ENCODE assay signal across 1 cellular context in genomic region chr20:45924391-45925261, GRCh38.
TF ChIP-seq lines count a peak whose summit lies in the region.

No MANE protein-coding gene starts in this region.

TF ChIP-seq in K562, 482 proteins besides CTCF, POLR2A, EP300 and RAD21 (continues in another document):
- no peak for TF ChIP-seq ZNF23 (CRISPR knock-in tag; IDR thresholded peaks at IDR 0.05)
- no peak for TF ChIP-seq ZFX (CRISPR knock-in tag; IDR thresholded peaks at IDR 0.05)
- TF ChIP-seq GABPB2 (CRISPR knock-in tag; conservative IDR thresholded peaks at IDR 0.05) = no peak
- no peak for TF ChIP-seq ZC3H4 (CRISPR knock-in tag; IDR thresholded peaks at IDR 0.05; ENCODE audit: borderline replicate concordance)
- TF ChIP-seq CCAR2 (IDR thresholded peaks at IDR 0.05; ENCODE audit: low read depth, low read length) = no peak
- no peak for TF ChIP-seq SRSF9 (IDR thresholded peaks at IDR 0.05; ENCODE audit: borderline replicate concordance, low read depth, low read length)
- no peak for TF ChIP-seq SRSF7 (optimal IDR thresholded peaks at IDR 0.05; ENCODE audit: low read depth, low read length)
- no peak for TF ChIP-seq ZNF318 (IDR thresholded peaks at IDR 0.05; ENCODE audit: borderline replicate concordance in 1 of 2, low read depth in 1 of 2)
- no peak for TF ChIP-seq POLR2G (IDR thresholded peaks at IDR 0.05; ENCODE audit: low read depth, low read length)
- TF ChIP-seq POLR2H (tag; IDR thresholded peaks at IDR 0.05; ENCODE audit: low read depth) = no peak
- no peak for TF ChIP-seq USF2 (CRISPR knock-in tag; IDR thresholded peaks at IDR 0.05)
- TF ChIP-seq YY1 (IDR thresholded peaks at IDR 0.05; ENCODE audit: borderline replicate concordance in 1 of 3, control insufficient read depth in 1 of 3, extremely low read depth in 1 of 3, insufficient read depth in 3 of 3, insufficient read length in 1 of 3, insufficient replicate concordance in 2 of 3, low read depth in 1 of 3, low read length in 2 of 3) = no peak
- TF ChIP-seq ARHGAP35 (IDR thresholded peaks at IDR 0.05; ENCODE audit: partially characterized antibody) = no peak
- TF ChIP-seq GABPA (tag; conservative IDR thresholded peaks at IDR 0.05; ENCODE audit: low read depth) = no peak
- no peak for TF ChIP-seq BMI1 (IDR thresholded peaks at IDR 0.05; ENCODE audit: low read length)
- no peak for TF ChIP-seq HINFP (tag; conservative IDR thresholded peaks at IDR 0.05; ENCODE audit: low read depth)
- peak; percentile 87 for TF ChIP-seq MAFG (tag; conservative IDR thresholded peaks at IDR 0.05)
- peak; percentile 87 for TF ChIP-seq C11orf30 (IDR thresholded peaks at IDR 0.05; ENCODE audit: low read depth)
- TF ChIP-seq STAT6 (CRISPR knock-in tag; IDR thresholded peaks at IDR 0.05) = no peak
- TF ChIP-seq ZNF324 (CRISPR knock-in tag; IDR thresholded peaks at IDR 0.05) = no peak
- peak; percentile 56; the same call in 1 of the 2 replicates for TF ChIP-seq MAFK (IDR thresholded peaks at IDR 0.05; ENCODE audit: low read length)
- no peak for TF ChIP-seq ARNT (IDR thresholded peaks at IDR 0.05)
- no peak for TF ChIP-seq TGIF2 (CRISPR knock-in tag; IDR thresholded peaks at IDR 0.05)
- TF ChIP-seq KAT8 (IDR thresholded peaks at IDR 0.05; ENCODE audit: low read depth) = no peak
- no peak for TF ChIP-seq ZNF696 (CRISPR knock-in tag; conservative IDR thresholded peaks at IDR 0.05)
- TF ChIP-seq GATAD2A (IDR thresholded peaks at IDR 0.05) = no peak
- TF ChIP-seq TAL1 (IDR thresholded peaks at IDR 0.05) = no peak
- TF ChIP-seq RBM15 (IDR thresholded peaks at IDR 0.05; ENCODE audit: insufficient read depth, low read length) = no peak
- TF ChIP-seq CTCFL (IDR thresholded peaks at IDR 0.05; ENCODE audit: borderline replicate concordance, insufficient read depth, low read depth, low read length, poor library complexity, severe bottlenecking) = no peak
- TF ChIP-seq CBX8 (IDR thresholded peaks at IDR 0.05; ENCODE audit: borderline replicate concordance, extremely low read depth, low read depth, low read length, poor library complexity, severe bottlenecking) = no peak
- no peak for TF ChIP-seq ZC3H8 (IDR thresholded peaks at IDR 0.05)
- TF ChIP-seq NCOR1 (IDR thresholded peaks at IDR 0.05) = no peak
- TF ChIP-seq PBX2 (CRISPR knock-in tag; IDR thresholded peaks at IDR 0.05; ENCODE audit: low read depth) = no peak
- TF ChIP-seq PBX2 (tag; conservative IDR thresholded peaks at IDR 0.05; ENCODE audit: low read depth) = no peak
- TF ChIP-seq MAFF (IDR thresholded peaks at IDR 0.05; ENCODE audit: low read length) = peak; percentile 43; the same call in 1 of the 2 replicates
- no peak for TF ChIP-seq ZBTB7A (IDR thresholded peaks at IDR 0.05; ENCODE audit: borderline replicate concordance, control insufficient read depth, low read depth, low read length)
- TF ChIP-seq IFI16 (CRISPR knock-in tag; IDR thresholded peaks at IDR 0.05) = no peak
- no peak for TF ChIP-seq SNIP1 (IDR thresholded peaks at IDR 0.05; ENCODE audit: low read depth)
- no peak for TF ChIP-seq NFE2L1 (tag; IDR thresholded peaks at IDR 0.05; ENCODE audit: borderline replicate concordance, low read depth)
- TF ChIP-seq HEY1 (CRISPR knock-in tag; IDR thresholded peaks at IDR 0.05; ENCODE audit: borderline replicate concordance) = no peak
- TF ChIP-seq FOXK2 (conservative IDR thresholded peaks at IDR 0.05 in 1 of 2, IDR thresholded peaks at IDR 0.05 in 1 of 2; ENCODE audit: low read depth in 2 of 2) = no peak
- no peak for TF ChIP-seq ETS1 (conservative IDR thresholded peaks at IDR 0.05; ENCODE audit: control insufficient read depth, low read depth, low read length)
- no peak for TF ChIP-seq PATZ1 (CRISPR knock-in tag; IDR thresholded peaks at IDR 0.05; ENCODE audit: borderline replicate concordance)
